1 cellular context compared by ENCODE assay signal in genomic region chr7:87059525-87060287, GRCh38.
TF ChIP-seq lines count a peak whose summit lies in the region.

ELAPOR2 (minus strand) TSS chr7:87059654; CDS start chr7:87059513, 141 bp downstream.

TF ChIP-seq in IMR-90, 13 proteins besides CTCF, POLR2A, EP300 and RAD21 (continued from another document):
- TF ChIP-seq, protein P1, sequence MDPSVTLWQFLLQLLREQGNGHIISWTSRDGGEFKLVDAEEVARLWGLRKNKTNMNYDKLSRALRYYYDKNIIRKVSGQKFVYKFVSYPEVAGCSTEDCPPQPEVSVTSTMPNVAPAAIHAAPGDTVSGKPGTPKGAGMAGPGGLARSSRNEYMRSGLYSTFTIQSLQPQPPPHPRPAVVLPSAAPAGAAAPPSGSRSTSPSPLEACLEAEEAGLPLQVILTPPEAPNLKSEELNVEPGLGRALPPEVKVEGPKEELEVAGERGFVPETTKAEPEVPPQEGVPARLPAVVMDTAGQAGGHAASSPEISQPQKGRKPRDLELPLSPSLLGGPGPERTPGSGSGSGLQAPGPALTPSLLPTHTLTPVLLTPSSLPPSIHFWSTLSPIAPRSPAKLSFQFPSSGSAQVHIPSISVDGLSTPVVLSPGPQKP (IDR thresholded peaks at IDR 0.05; ENCODE audit: borderline replicate concordance, low read depth, low read length) = no peak
- TF ChIP-seq MAFK (IDR thresholded peaks at IDR 0.05; ENCODE audit: low read depth, low read length) (no peak), MXI1 (IDR thresholded peaks at IDR 0.05; ENCODE audit: borderline replicate concordance, low read depth, low read length) (no peak), CHD1 (IDR thresholded peaks at IDR 0.05; ENCODE audit: low read depth, low read length) (no peak), RFX5 (IDR thresholded peaks at IDR 0.05; ENCODE audit: low read depth, low read length) (no peak)
